Comparison of ENCODE assay signal across 10 cellular contexts in the genomic region with DNA sequence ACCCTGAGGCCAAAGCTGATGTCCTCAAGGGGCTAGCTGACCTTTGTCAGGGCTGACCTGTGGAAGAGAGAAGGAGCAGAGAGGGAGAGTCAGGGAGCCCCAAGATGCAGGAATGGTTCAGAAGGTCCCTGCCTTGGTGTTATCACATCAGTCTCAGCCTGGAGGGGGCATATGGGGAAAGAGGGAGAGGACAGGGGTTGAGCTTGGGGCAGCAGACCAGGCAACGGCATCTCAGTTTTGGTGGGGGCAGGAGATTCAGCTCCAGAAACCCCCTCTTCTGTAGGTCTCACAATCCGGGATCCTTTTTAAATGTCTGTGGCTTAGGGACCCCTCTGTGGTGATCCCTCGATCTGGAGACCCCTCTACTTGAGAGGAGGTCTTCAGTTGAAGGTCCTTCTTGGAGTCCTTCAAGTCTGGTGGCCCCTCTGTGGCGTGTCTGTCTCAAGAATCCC. TPM values are rescaled to one million over a fixed set of nuclear protein-coding genes. Genes with fewer than 3 reads are reported as not detected.
DNase-seq lines count a peak whose midpoint lies in the region; ATAC-seq and TF ChIP-seq lines count a peak whose summit lies in the region.
"Had no signal": no experiment of that assay in that cellular context is flagged by ENCODE, and none has a peak within 500 bp of the region (broad histone marks: within the 10 kb centered on the region; RNA-seq: fewer than 3 reads in every experiment).

No MANE protein-coding gene starts in this region.

- intact Hi-C loops in Panc1 (cut with micrococcal nuclease; ENCODE audit: unreplicated experiment) (no loop called here), esophagus squamous epithelium (cut with DNase I) (no loop called here)

- peaks cover 30% of the 10 kb centered on the region for H3K79me2 ChIP-seq in ACC112 (ENCODE audit: control insufficient read depth, insufficient read depth, low read length, unreplicated experiment)
- H3K79me2 ChIP-seq in osteoblast (ENCODE audit: insufficient read depth, low read length) = peaks cover 42% of the 10 kb centered on the region

- H3K4me3 ChIP-seq in ACC112 (ENCODE audit: low read depth, low read length) (peak overlapping the region; percentile 88), Panc1 (ENCODE audit: low read depth in 2 of 2, low read length in 2 of 2) (peak overlapping the region; percentile 53 to 79), esophagus squamous epithelium (peak overlapping the region; percentile 34 to 73 (median 54)), osteoblast (ENCODE audit: insufficient read depth, low read length) (peak overlapping the region; percentile 91)

- H3K9me3 ChIP-seq in Panc1 (ENCODE audit: control insufficient read depth, insufficient read depth, low read depth, low read length) (no peaks in the 10 kb centered on the region), esophagus squamous epithelium (no peaks in the 10 kb centered on the region), osteoblast (ENCODE audit: low read depth, low read length) (no peaks in the 10 kb centered on the region)

- H3K27me3 ChIP-seq in ACC112 (ENCODE audit: insufficient read depth, low read length) (no peaks in the 10 kb centered on the region), Panc1 (ENCODE audit: control insufficient read depth, insufficient read depth, low read length) (no peaks in the 10 kb centered on the region), esophagus squamous epithelium (no peaks in the 10 kb centered on the region), osteoblast (ENCODE audit: insufficient read depth, low read length) (no peaks in the 10 kb centered on the region)

- no peak for ATAC-seq in Panc1
- no peak for ATAC-seq in HG02885 (IDR thresholded peaks at IDR 0.05; ENCODE audit: poor library complexity, unreplicated experiment)
- no peak for ATAC-seq in GM21360 (IDR thresholded peaks at IDR 0.05; ENCODE audit: unreplicated experiment)

- DNase-seq in Panc1 (ENCODE audit: low read depth, low spot score) (no peak), esophagus squamous epithelium (lab: John Stamatoyannopoulos, UW) (no peak), osteoblast (ENCODE audit: insufficient read length, low spot score, missing footprints) (peak; percentile 72), inferior parietal cortex (ENCODE audit: extremely low spot score) (no peak), GM19238 (ENCODE audit: insufficient read length, low spot score) (no peak)
- DNase-seq: activated T-cell treated with anti-CD3 and anti-CD28 coated beads, Interleukin-2, amount 50 U/mL, for 48 hours; SIG-M5 had no signal

- POLR2A ChIA-PET in Panc1 (lab: Charles Lee) = no interaction called here

- BruUV-seq in Panc1 (replicated peaks; lab: Mats Ljungman, UMichigan) = no TSS peak

- no peaks in the 10 kb centered on the region for H4K20me1 ChIP-seq in osteoblast (ENCODE audit: insufficient read depth, low read length)

- in situ Hi-C loops in Panc1 (cut with HindIII; ENCODE audit: low pct_unique_long_range_greater_than_20kb, low sequenced_read_pairs) = no loop called here

- H3K4me2 ChIP-seq in osteoblast (ENCODE audit: insufficient read depth, low read length) = peak overlapping the region; percentile 100

- H2AFZ ChIP-seq in ACC112 (ENCODE audit: low read length, unreplicated experiment) (no peak overlapping the region), osteoblast (ENCODE audit: low read length) (peak overlapping the region; percentile 90)

- TF ChIP-seq POLR2A in esophagus squamous epithelium (IDR thresholded peaks at IDR 0.05) = no peak

- 26 to 41% methylated on average over 3 to 4 of the region's 4 CpGs for WGBS in esophagus squamous epithelium, 2 donors

- CTCF ChIA-PET in Panc1 (lab: Charles Lee) = interaction anchor here (0.6 to 1.5 kb wide), 4 partner anchors 9 to 116 kb away, joined by 3 to 12 read pairs (median 6); no protein-coding TSS in a partner anchor

- TF ChIP-seq CTCF in Panc1 (IDR thresholded peaks at IDR 0.05) (no peak), esophagus squamous epithelium (IDR thresholded peaks at IDR 0.05) (no peak), osteoblast (IDR thresholded peaks at IDR 0.05; ENCODE audit: extremely low read depth, low read depth, low read length) (no peak)

- H3K4me1 ChIP-seq in ACC112 (ENCODE audit: control insufficient read depth, insufficient read depth, low read length, unreplicated experiment) (peaks cover 18% of the 10 kb centered on the region), Panc1 (ENCODE audit: control insufficient read depth, insufficient read depth, low read length) (peaks cover 33% of the 10 kb centered on the region), esophagus squamous epithelium (peaks cover 20 to 44% (median 21%) of the 10 kb centered on the region in 3 donors), osteoblast (ENCODE audit: insufficient read depth, low read length) (peaks cover 40% of the 10 kb centered on the region)

- H3K36me3 ChIP-seq in ACC112 (ENCODE audit: insufficient read depth, low read length) (no peaks in the 10 kb centered on the region), Panc1 (ENCODE audit: control insufficient read depth, insufficient read depth, low read length) (no peaks in the 10 kb centered on the region), esophagus squamous epithelium (peaks cover 0 to 29% (median 0%) of the 10 kb centered on the region in 3 donors), osteoblast (ENCODE audit: insufficient read depth, low read length) (peaks cover 45% of the 10 kb centered on the region)

- H3K27ac ChIP-seq in ACC112 (ENCODE audit: low read depth, low read length) (peak overlapping the region; percentile 84), Panc1 (ENCODE audit: low read length) (peak overlapping the region; percentile 92), esophagus squamous epithelium (peak overlapping the region; percentile 83 to 96 (median 88)), osteoblast (ENCODE audit: low read depth, low read length) (peak overlapping the region; percentile 95)

RNA-seq across cellular contexts. Expression of gene S100A13, which starts 0.8 kb away (rescaled TPM):
- total RNA-seq in Panc1 (2021; ENCODE audit: unreplicated experiment) (111 TPM), esophagus squamous epithelium (10 to 100 TPM; 44.4 to 63.3 (median 55.7) TPM), osteoblast (121 and 165 TPM in 2 replicates)
- polyA plus RNA-seq in Panc1 (2012; ENCODE audit: insufficient read length) = 218 TPM

RNA-seq across cellular contexts. Expression of gene S100A1, which starts 1.7 kb away (rescaled TPM):
- total RNA-seq in Panc1 (2021; ENCODE audit: unreplicated experiment) (2.9 TPM), esophagus squamous epithelium (1 to 10 TPM in 1 of 4 donors, not detected in 3; 1.8 TPM), osteoblast (0.29 TPM in 1 of 2 replicates, not detected in the other)
- 8.0 TPM for polyA plus RNA-seq in Panc1 (2012; ENCODE audit: insufficient read length)

RNA-seq across cellular contexts. Expression of gene CHTOP, which starts 7.4 kb away (rescaled TPM):
- total RNA-seq in Panc1 (2021; ENCODE audit: unreplicated experiment) (87.0 TPM), esophagus squamous epithelium (10 to 100 TPM; 35.0 to 58.9 (median 47.3) TPM), osteoblast (38.9 and 40.9 TPM in 2 replicates)
- polyA plus RNA-seq in Panc1 (2012; ENCODE audit: insufficient read length) = 94.2 TPM

RNA-seq across cellular contexts. Expression of gene S100A14, which starts 10.4 kb away (rescaled TPM):
- total RNA-seq in Panc1 (2021; ENCODE audit: unreplicated experiment) = 0.57 TPM
- polyA plus RNA-seq in Panc1 (2012; ENCODE audit: insufficient read length) = not detected
- total RNA-seq in esophagus squamous epithelium = 1,000 to 10,000 TPM; 1,580 to 2,481 (median 2,030) TPM
- total RNA-seq in osteoblast = 0.36 TPM in 1 of 2 replicates, not detected in the other

RNA-seq across cellular contexts. Expression of gene S100A16, which starts 13.6 kb away (rescaled TPM):
- total RNA-seq in Panc1 (2021; ENCODE audit: unreplicated experiment) (61.6 TPM), esophagus squamous epithelium (1,000 to 10,000 TPM; 1,372 to 2,409 (median 2,158) TPM), osteoblast (160 and 190 TPM in 2 replicates)
- polyA plus RNA-seq in Panc1 (2012; ENCODE audit: insufficient read length) = 95.0 TPM
